Comparison of ENCODE assay signal across 20 cellular contexts in genomic region chr2:67018318-67018717, GRCh38.
DNase-seq lines count a peak whose midpoint lies in the region; ATAC-seq and TF ChIP-seq lines count a peak whose summit lies in the region.
"Had no signal": no experiment of that assay in that cellular context is flagged by ENCODE, and none has a peak within 500 bp of the region (broad histone marks: within the 10 kb centered on the region; RNA-seq: fewer than 3 reads in every experiment).

No MANE protein-coding gene starts in this region.

- H3K4me2 ChIP-seq in mammary epithelial cell (ENCODE audit: insufficient read depth, low read depth, low read length), result no peak overlapping the region

- H3K36me3 ChIP-seq in mammary epithelial cell (ENCODE audit: insufficient read depth, low read length) (no peaks in the 10 kb centered on the region), breast epithelium (no peaks in the 10 kb centered on the region), endodermal cell (ENCODE audit: control insufficient read depth, insufficient read depth, low read length) (no peaks in the 10 kb centered on the region)
- H3K36me3 ChIP-seq: BE2C had no signal

- 82% methylated on average over 1 of the region's 1 CpG for WGBS in mammary epithelial cell (ENCODE audit: low coverage, missing lambda C conversion rate)
- 91 to 100% methylated on average over 1 of the region's 1 CpG for WGBS in endodermal cell (ENCODE audit: insufficient coverage in 1 of 2, insufficient read length in 1 of 2), 2 experiments

- H3K4me1 ChIP-seq in mammary epithelial cell (ENCODE audit: insufficient read depth, low read length) (peaks cover 5% of the 10 kb centered on the region), breast epithelium (no peaks in the 10 kb centered on the region), endodermal cell (ENCODE audit: control insufficient read depth, insufficient read depth, low read length) (no peaks in the 10 kb centered on the region), foreskin keratinocyte (no peaks in the 10 kb centered on the region)
- H3K4me1 ChIP-seq: BE2C had no signal

- DNase-seq in mammary epithelial cell, result no peak
- no peak for DNase-seq in breast epithelium (ENCODE audit: low spot score in 2 of 2)
- no peak for DNase-seq in endodermal cell
- peak in 1 of 2 donors; percentile 47 for DNase-seq in foreskin keratinocyte
- no peak for DNase-seq in HPDE6-E6E7 (ENCODE audit: extremely low spot score)
- DNase-seq: ACHN; BE2C; C1 segment of cervical spinal cord; CD4-positive, CD25-positive, alpha-beta regulatory T cell; CD8-positive, alpha-beta memory T cell; COR-L47; DMS 273 treated with DMSO at 0.1 percent for 48 hours; DMS79; GF-D8; HCEC 1CT; KBM-7 had no signal

- no peak overlapping the region for H3K4me3 Mint-ChIP-seq in endodermal cell
- H3K4me3 Mint-ChIP-seq: CD4-positive, CD25-positive, alpha-beta regulatory T cell; CD8-positive, alpha-beta memory T cell; IgD-negative memory B cell had no signal

- dilution Hi-C loops in mammary epithelial cell (cut with HindIII; ENCODE audit: low sequenced_read_pairs), result no loop called here

- no TSS peak for BruUV-seq in mammary epithelial cell (replicated peaks; lab: Mats Ljungman, UMichigan)

- no peak overlapping the region for H3K4me3 ChIP-seq in mammary epithelial cell (replicated peaks in 1 of 3; ENCODE audit: insufficient read depth in 1 of 3, low read depth in 2 of 3, low read length in 3 of 3)
- no peak overlapping the region for H3K4me3 ChIP-seq in breast epithelium
- no peak overlapping the region for H3K4me3 ChIP-seq in endodermal cell (ENCODE audit: low read length)

- in situ Hi-C loops in mammary epithelial cell (cut with MboI; ENCODE audit: low sequenced_read_pairs in 2 of 2), result no loop called here

- no peaks in the 10 kb centered on the region for H3K4me1 Mint-ChIP-seq in endodermal cell
- H3K4me1 Mint-ChIP-seq: CD4-positive, CD25-positive, alpha-beta regulatory T cell; CD8-positive, alpha-beta memory T cell; IgD-negative memory B cell had no signal

- H3K9ac ChIP-seq in mammary epithelial cell (ENCODE audit: insufficient read depth, low read length) (no peak overlapping the region), endodermal cell (ENCODE audit: extremely low read depth, low read length, poor library complexity, severe bottlenecking) (no peak overlapping the region)

- CTCF ChIA-PET in mammary epithelial cell (lab: Charles Lee; ENCODE audit: low non-redundant PET), result interaction anchor here (0.8 kb wide), 1 partner anchor 162 kb away, joined by 4 read pairs; no protein-coding TSS in a partner anchor

- peak overlapping the region; percentile 14 for H3K27ac Mint-ChIP-seq in endodermal cell
- H3K27ac Mint-ChIP-seq: CD4-positive, CD25-positive, alpha-beta regulatory T cell; CD8-positive, alpha-beta memory T cell; IgD-negative memory B cell had no signal

- no peak overlapping the region for H3K27ac ChIP-seq in mammary epithelial cell (ENCODE audit: insufficient read depth, low read depth, low read length)
- no peak overlapping the region for H3K27ac ChIP-seq in breast epithelium
- H3K27ac ChIP-seq in endodermal cell (ENCODE audit: low read depth, low read length), result no peak overlapping the region
- no peak overlapping the region for H3K27ac ChIP-seq in foreskin keratinocyte
- H3K27ac ChIP-seq: HL-60 had no signal

- H3K27me3 ChIP-seq in mammary epithelial cell (ENCODE audit: insufficient read depth, low read length) (no peaks in the 10 kb centered on the region), breast epithelium (no peaks in the 10 kb centered on the region), endodermal cell (ENCODE audit: control insufficient read depth, insufficient read depth, low read length, poor library complexity, severe bottlenecking) (no peaks in the 10 kb centered on the region), foreskin keratinocyte (no peaks in the 10 kb centered on the region)
- H3K27me3 ChIP-seq: BE2C had no signal

- H3K27me3 Mint-ChIP-seq in endodermal cell (ENCODE audit: insufficient read depth), result no peaks in the 10 kb centered on the region
- H3K27me3 Mint-ChIP-seq: CD4-positive, CD25-positive, alpha-beta regulatory T cell; CD8-positive, alpha-beta memory T cell; IgD-negative memory B cell had no signal

- intact Hi-C loops in mammary epithelial cell (cut with micrococcal nuclease) (no loop called here), breast epithelium (cut with DNase I; ENCODE audit: low total_unique reads) (no loop called here)

- H4K20me1 ChIP-seq in mammary epithelial cell (ENCODE audit: insufficient read depth, low read length), result no peaks in the 10 kb centered on the region

- peak overlapping the region; percentile 2 for H2AFZ ChIP-seq in mammary epithelial cell (ENCODE audit: low read depth, low read length)

- ATAC-seq in foreskin keratinocyte (peak; percentile 26), HG03108 (IDR thresholded peaks at IDR 0.05; ENCODE audit: unreplicated experiment) (no peak), GM18505 (IDR thresholded peaks at IDR 0.05; ENCODE audit: unreplicated experiment) (no peak)

- H3K9me3 Mint-ChIP-seq in endodermal cell, result no peaks in the 10 kb centered on the region

- H3K9me3 ChIP-seq in mammary epithelial cell (replicated peaks; ENCODE audit: insufficient read depth, low read length) (no peaks in the 10 kb centered on the region), breast epithelium (no peaks in the 10 kb centered on the region), endodermal cell (ENCODE audit: control insufficient read depth, low read length) (no peaks in the 10 kb centered on the region)
- H3K9me3 ChIP-seq: BE2C had no signal

- H3K79me2 ChIP-seq in mammary epithelial cell (ENCODE audit: insufficient read depth, low read length), result no peaks in the 10 kb centered on the region

- TF ChIP-seq CTCF in mammary epithelial cell (conservative IDR thresholded peaks at IDR 0.05 in 1 of 2, IDR thresholded peaks at IDR 0.05 in 1 of 2; ENCODE audit: extremely low read depth in 1 of 2, insufficient read depth in 1 of 2, low read depth in 1 of 2, low read length in 2 of 2) (no peak), breast epithelium (IDR thresholded peaks at IDR 0.05) (no peak), endodermal cell (conservative IDR thresholded peaks at IDR 0.05) (no peak), foreskin keratinocyte (conservative IDR thresholded peaks at IDR 0.05) (no peak)

- H3K36me3 Mint-ChIP-seq in endodermal cell (ENCODE audit: low read depth), result no peaks in the 10 kb centered on the region
- H3K36me3 Mint-ChIP-seq: CD4-positive, CD25-positive, alpha-beta regulatory T cell; CD8-positive, alpha-beta memory T cell; IgD-negative memory B cell had no signal

- TF ChIP-seq POLR2A in breast epithelium (IDR thresholded peaks at IDR 0.05), result no peak
- no peak for TF ChIP-seq POLR2A in GM18505 (IDR thresholded peaks at IDR 0.05; ENCODE audit: borderline replicate concordance, extremely low read depth, insufficient read depth, insufficient read length)
